ENCODE assay signal across 33 cellular contexts in the genomic region with DNA sequence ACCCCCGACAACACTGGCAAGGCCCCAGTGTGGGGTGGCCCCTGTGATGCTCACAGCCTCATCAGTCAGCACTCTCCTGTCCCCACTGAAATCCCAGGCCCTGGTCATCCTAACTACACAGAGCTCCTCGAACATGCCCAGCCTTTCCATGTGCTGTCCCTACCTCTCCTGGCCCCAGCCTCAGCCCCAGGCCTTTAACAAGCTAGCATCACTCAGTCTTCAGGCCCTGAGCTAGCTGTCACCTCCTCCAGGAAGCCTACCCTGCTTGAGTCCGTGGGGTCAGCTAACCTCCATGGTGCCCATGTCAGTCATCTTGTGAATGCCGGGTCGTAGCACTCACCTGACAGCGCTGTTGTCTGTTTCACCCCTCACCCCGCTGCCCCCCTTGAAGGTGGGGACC. TPM values are rescaled to one million over a fixed set of nuclear protein-coding genes. Genes with fewer than 3 reads are reported as not detected.
"Had no signal": no experiment of that assay in that cellular context is flagged by ENCODE, and none has a peak within 500 bp of the region (broad histone marks: within the 10 kb centered on the region; RNA-seq: fewer than 3 reads in every experiment).

No MANE protein-coding gene starts in this region.

- FAIRE-seq: astrocyte, RCC 7860 had no signal

- H3K4me2 ChIP-seq: PC-9 had no signal

- H2AFZ ChIP-seq: PC-9 had no signal

- H3K9me3 ChIP-seq: body of pancreas, breast epithelium had no signal

- DNase-seq: activated CD4-positive, alpha-beta memory T cell treated with anti-CD3 and anti-CD28 coated beads, Interleukin-2, amount 10 ng/mL, durations not matched to agents 7 days and 5 days; activated CD4-positive, alpha-beta T cell treated with anti-CD3 and anti-CD28 coated beads for 1 hour; activated CD4-positive, alpha-beta T cell treated with anti-CD3 and anti-CD28 coated beads for 48 hours; activated CD4-positive, CD25-positive, alpha-beta regulatory T cell; activated CD8-positive, alpha-beta memory T cell treated with anti-CD3 and anti-CD28 coated beads for 24 hours; activated gamma-delta T cell; activated naive CD4-positive, alpha-beta T cell treated with Interleukin-2 at 50 U/mL for 16 hours; activated naive CD8-positive, alpha-beta T cell treated with anti-CD3 and anti-CD28 coated beads, Interleukin-2, amount 10 ng/mL, durations not matched to agents 7 days and 5 days; activated T-cell treated with anti-CD3 and anti-CD28 coated beads, Interleukin-2, amount 50 U/mL, for 24 hours; amygdala; NCI-H1417; NCI-H146; NCI-H187; NCI-H2029 treated with DMSO at 0.1 percent for 48 hours; NCI-H2107; NCI-H2171; NCI-H510A; NCI-H526; NCI-H748 treated with DMSO at 0.1 percent for 48 hours; NK-92 treated with Interleukin-12 subunit alpha and Interleukin-12 subunit beta, amount 100 ng/mL, for 24 hours; PC-9; SIG-M5; SW 1271; T-helper 1 cell; T-helper 9 cell; WERI-Rb-1 had no signal

- H3K4me3 ChIP-seq: body of pancreas, breast epithelium, PC-9 had no signal

- ATAC-seq: body of pancreas, Right ventricle myocardium inferior had no signal

- H3K27ac ChIP-seq: body of pancreas, breast epithelium, PC-9, RWPE1, WERI-Rb-1 had no signal

- H3K4me1 ChIP-seq: body of pancreas, breast epithelium had no signal

- H3K36me3 ChIP-seq: breast epithelium, WERI-Rb-1 had no signal

- H3K27me3 ChIP-seq: body of pancreas had no signal

RNA-seq across cellular contexts. Expression of a gene that starts 25.6 kb away (rescaled TPM):
- total RNA-seq: M059J, PC-9, Right ventricle myocardium inferior had no signal
